In the genomic region with DNA sequence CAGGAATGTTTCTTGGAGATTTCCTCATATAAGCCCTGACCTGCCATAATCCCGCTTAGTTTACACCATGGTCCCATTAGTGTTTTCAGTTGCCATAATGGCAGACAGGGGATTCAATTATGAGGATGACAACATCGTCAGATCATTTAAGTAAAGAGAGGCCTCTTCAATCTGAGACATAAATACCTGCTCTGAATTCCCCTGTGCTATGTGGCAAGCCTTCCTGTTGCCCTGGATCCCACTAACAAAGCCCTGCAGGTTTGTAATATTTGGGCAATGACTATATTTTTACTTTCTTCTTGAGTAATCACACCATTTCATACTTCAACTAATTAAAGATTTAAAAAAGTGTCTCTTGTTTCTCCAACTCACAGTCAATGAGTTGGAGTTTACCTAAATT, we compare ENCODE assay signal across 21 cellular contexts.
"Had no signal": no experiment of that assay in that cellular context is flagged by ENCODE, and none has a peak within 500 bp of the region (broad histone marks: within the 10 kb centered on the region; RNA-seq: fewer than 3 reads in every experiment).

No MANE protein-coding gene starts in this region.

- ATAC-seq: natural killer cell treated with Interleukin-12 subunit alpha and Interleukin-12 subunit beta and Interleukin-15 and Interleukin-18, amount 100 ng/mL, for 72 hours; right cardiac atrium; sciatic nerve; stimulated activated naive CD8-positive, alpha-beta T cell treated with anti-CD3 and anti-CD28 coated beads, Interleukin-15, amount 100 ng/mL, for 72 hours had no signal

- DNase-seq: hypothalamus; immature natural killer cell; islet precursor cell; left ventricle myocardium inferior; mesendoderm; naive B cell; ovary; posterior cingulate gyrus; retina; right cardiac atrium; stimulated activated CD4-positive, alpha-beta T cell treated with anti-CD3 and anti-CD28 coated beads, Interleukin-12 subunit alpha, Interleukin-12 subunit beta, amount 100 ng/mL, for 4 hours; stimulated activated CD4-positive, alpha-beta T cell treated with anti-CD3 and anti-CD28 coated beads, Interleukin-15, amount 100 ng/mL, for 24 hours; stimulated activated CD4-positive, alpha-beta T cell treated with anti-CD3 and anti-CD28 coated beads, Interleukin-2, amount 100 ng/mL, for 24 hours; stimulated activated CD4-positive, alpha-beta T cell treated with anti-CD3 and anti-CD28 coated beads, Interleukin-4, amount 100 ng/mL, for 1 hour; stimulated activated naive CD4-positive, alpha-beta T cell treated with Interleukin-2 at 50 U/mL for 16 hours; stimulated activated naive CD8-positive, alpha-beta T cell treated with anti-CD3 and anti-CD28 coated beads, Interleukin-15, amount 100 ng/mL, for 72 hours; substantia nigra; upper lobe of left lung had no signal

- H3K27me3 Mint-ChIP-seq: naive B cell; natural killer cell treated with Interleukin-12 subunit alpha and Interleukin-12 subunit beta and Interleukin-15 and Interleukin-18, amount 100 ng/mL, for 72 hours; stimulated activated naive CD8-positive, alpha-beta T cell treated with anti-CD3 and anti-CD28 coated beads, Interleukin-15, amount 100 ng/mL, for 72 hours had no signal

- H3K27ac Mint-ChIP-seq: immature natural killer cell; mesothelial cell of epicardium; natural killer cell treated with Interleukin-12 subunit alpha and Interleukin-12 subunit beta and Interleukin-15 and Interleukin-18, amount 100 ng/mL, for 72 hours had no signal

- H3K9me3 Mint-ChIP-seq: immature natural killer cell; mesothelial cell of epicardium; naive B cell; natural killer cell treated with Interleukin-12 subunit alpha and Interleukin-12 subunit beta and Interleukin-15 and Interleukin-18, amount 100 ng/mL, for 72 hours; stimulated activated naive CD8-positive, alpha-beta T cell treated with anti-CD3 and anti-CD28 coated beads, Interleukin-15, amount 100 ng/mL, for 72 hours had no signal

- H3K4me1 Mint-ChIP-seq: immature natural killer cell; mesothelial cell of epicardium; stimulated activated naive CD8-positive, alpha-beta T cell treated with anti-CD3 and anti-CD28 coated beads, Interleukin-15, amount 100 ng/mL, for 72 hours had no signal

- H3K4me3 Mint-ChIP-seq: immature natural killer cell; mesothelial cell of epicardium; naive B cell; natural killer cell treated with Interleukin-12 subunit alpha and Interleukin-12 subunit beta and Interleukin-15 and Interleukin-18, amount 100 ng/mL, for 72 hours; stimulated activated naive CD8-positive, alpha-beta T cell treated with anti-CD3 and anti-CD28 coated beads, Interleukin-15, amount 100 ng/mL, for 72 hours had no signal
